Comparison of ENCODE assay signal across 15 cellular contexts in the genomic region with DNA sequence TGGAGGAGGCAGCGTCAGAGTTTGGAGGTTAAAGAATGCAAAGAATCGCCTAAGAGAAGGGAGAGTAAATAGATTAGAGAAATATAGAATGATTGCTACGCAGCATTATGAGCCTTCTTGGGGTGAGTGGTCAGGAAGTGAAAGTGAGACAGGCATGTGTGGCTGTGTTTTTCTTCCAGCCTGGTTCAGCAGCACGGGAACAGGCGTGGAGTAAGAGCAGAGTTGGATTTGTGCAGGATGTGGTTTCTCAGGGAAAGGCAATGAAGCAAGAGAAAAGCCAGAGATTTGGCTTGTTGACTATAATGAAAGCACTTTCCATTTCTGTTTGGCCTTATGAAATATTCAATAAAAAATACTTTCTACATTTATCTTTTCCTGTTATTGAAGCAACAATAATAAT. TPM values are rescaled to one million over a fixed set of nuclear protein-coding genes. Genes with fewer than 3 reads are reported as not detected.
DNase-seq lines count a peak whose midpoint lies in the region; ATAC-seq, FAIRE-seq and TF ChIP-seq lines count a peak whose summit lies in the region.
"Had no signal": no experiment of that assay in that cellular context is flagged by ENCODE, and none has a peak within 500 bp of the region (broad histone marks: within the 10 kb centered on the region; RNA-seq: fewer than 3 reads in every experiment).

No MANE protein-coding gene starts in this region.

- 72 to 76% methylated on average over 5 of the region's 5 CpGs for WGBS in lower leg skin, 2 donors

- no peaks in the 10 kb centered on the region for H3K36me3 ChIP-seq in stomach smooth muscle (ENCODE audit: control insufficient read depth in 2 of 2, insufficient read depth in 2 of 2, low read length in 2 of 2)
- H3K36me3 ChIP-seq: MG63, thyroid gland had no signal

- H3K4me3 ChIP-seq in stomach smooth muscle (ENCODE audit: low read length in 2 of 2) (no peak overlapping the region), lower leg skin (ENCODE audit: low read depth, poor library complexity, severe bottlenecking) (no peak overlapping the region)
- H3K4me3 ChIP-seq: MG63, thyroid gland had no signal

- H3K9me3 ChIP-seq in stomach smooth muscle (ENCODE audit: control insufficient read depth in 2 of 2, low read length in 2 of 2): no peaks in the 10 kb centered on the region
- H3K9me3 ChIP-seq: MG63, thyroid gland had no signal

- intact Hi-C loops in left cardiac atrium (cut with DNase I) (no loop called here), lower leg skin (cut with DNase I; ENCODE audit: low total_unique reads) (no loop called here)

- H3K27me3 ChIP-seq in stomach smooth muscle (ENCODE audit: control insufficient read depth in 1 of 2, insufficient read depth in 2 of 2, low read length in 2 of 2): no peaks in the 10 kb centered on the region
- H3K27me3 ChIP-seq: MG63, thyroid gland had no signal

- no peak for TF ChIP-seq CTCF in lower leg skin (IDR thresholded peaks at IDR 0.05)

- H3K4me1 ChIP-seq in stomach smooth muscle (ENCODE audit: control insufficient read depth, insufficient read depth, low read length): no peaks in the 10 kb centered on the region
- H3K4me1 ChIP-seq: thyroid gland had no signal

- FAIRE-seq in GM12892 (lab: Jason Lieb, UNC): no peak
- FAIRE-seq: A204.1 had no signal

- H3K27ac ChIP-seq in stomach smooth muscle (ENCODE audit: low read length): peak overlapping the region; percentile 12
- H3K27ac ChIP-seq: thyroid gland had no signal

- peak overlapping the region in 1 of 2 donors; percentile 34 for H3K9ac ChIP-seq in stomach smooth muscle (ENCODE audit: low read length in 2 of 2)

- DNase-seq in SKM-1 treated with dmso at 0.1 percent for 144 hours (lab: John Stamatoyannopoulos, UW; ENCODE audit: unreplicated experiment): peak; percentile 26
- no peak for DNase-seq in SKM-1 (lab: John Stamatoyannopoulos, UW; ENCODE audit: unreplicated experiment)
- peak; percentile 27 for DNase-seq in UCSD-AML1 (lab: John Stamatoyannopoulos, UW; ENCODE audit: unreplicated experiment)
- DNase-seq in left cardiac atrium: no peak
- DNase-seq in lower leg skin (ENCODE audit: low spot score in 2 of 2): no peak
- no peak for DNase-seq in DMS53 (lab: John Stamatoyannopoulos, UW)
- no peak for DNase-seq in GM12892 (ENCODE audit: insufficient read length)
- DNase-seq: activated CD8-positive, alpha-beta memory T cell treated with anti-CD3 and anti-CD28 coated beads, Interleukin-2, amount 50 U/mL, for 4 hours; DMS 273 treated with DMSO at 0.1 percent for 48 hours; effector memory CD8-positive, alpha-beta T cell; MG63; NCI-H446 treated with DMSO at 0.1 percent for 48 hours had no signal

- peak; percentile 47 to 74 for ATAC-seq in left cardiac atrium
- ATAC-seq: effector memory CD8-positive, alpha-beta T cell had no signal

- no peak for TF ChIP-seq POLR2A in lower leg skin (IDR thresholded peaks at IDR 0.05)
- no peak for TF ChIP-seq POLR2A in GM12892 (IDR thresholded peaks at IDR 0.05; ENCODE audit: low read depth, low read length)

RNA-seq across cellular contexts. Expression of a gene that starts 34.3 kb away (rescaled TPM):
- total RNA-seq in left cardiac atrium (10 to 100 TPM; 40.0 to 63.6 TPM), lower leg skin (1 to 10 TPM; 2.2 to 5.8 (median 4.4) TPM)
- 0.06 TPM for polyA plus RNA-seq in GM12892 (2012; ENCODE audit: missing spikeins)

RNA-seq across cellular contexts. Expression of a gene that starts 50.4 kb away (rescaled TPM):
- total RNA-seq in left cardiac atrium (1 to 10 TPM; 3.4 to 3.5 TPM), lower leg skin (1 to 10 TPM in 2 of 4 donors, under 1 TPM in 2; 0.53 to 5.5 (median 2.2) TPM)
- 8.6 TPM for polyA plus RNA-seq in GM12892 (2012; ENCODE audit: missing spikeins)

Comparison
In these comparisons a context has a peak if more than half of its experiments do, and no peak if none do; other contexts are left out.
1. DNase-seq: peak in SKM-1 treated with dmso at 0.1 percent for 144 hours (single experiment) and UCSD-AML1 (single experiment); none in SKM-1 (single experiment), left cardiac atrium (single experiment), lower leg skin (0 of 2), DMS53 (single experiment) and GM12892 (single experiment).
2. RNA of a gene that starts 34.3 kb away (total RNA-seq): 40.0 to 63.6 TPM in left cardiac atrium; 2.2 to 5.8 TPM in lower leg skin; every median in the first group is over 4 times any median in the second.